8 cellular contexts compared by ENCODE assay signal in the genomic region with DNA sequence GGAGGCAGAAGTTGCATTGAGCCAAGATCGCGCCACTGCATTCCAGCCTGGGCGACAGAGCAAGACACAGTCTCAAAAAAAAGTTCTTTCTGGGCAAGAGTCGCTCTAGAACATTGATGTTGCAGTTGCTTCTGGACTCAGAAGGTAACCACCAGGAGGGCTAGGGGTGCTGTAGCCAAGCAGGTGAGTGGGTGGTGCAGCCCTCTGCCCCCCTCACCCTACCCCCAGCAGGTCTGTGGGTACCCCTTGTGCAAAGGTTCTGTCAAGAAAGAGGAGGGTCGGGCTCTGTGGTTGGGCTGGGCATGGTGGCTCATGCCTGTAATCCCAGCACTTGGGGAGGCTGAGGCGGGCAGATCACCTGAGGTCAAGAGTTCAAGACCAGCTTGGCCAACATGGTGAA. TPM values are rescaled to one million over a fixed set of nuclear protein-coding genes. Genes with fewer than 3 reads are reported as not detected.
DNase-seq lines count a peak whose midpoint lies in the region; ATAC-seq, FAIRE-seq and TF ChIP-seq lines count a peak whose summit lies in the region.
"Not testable (repeated sequence)": the region's sequence is repeated elsewhere in the genome, so short reads cannot be mapped to it uniquely, and the experiment has no call there.

No MANE protein-coding gene starts in this region.

- TF ChIP-seq POLR2A in sigmoid colon (IDR thresholded peaks at IDR 0.05), result not testable (repeated sequence)

- H3K4me2 ChIP-seq in BLaER1 treated with 17β-estradiol and CSF1 and Interleukin-3, amounts not matched to agents 10 nM and 100 nM, result peak overlapping the region in 8 of 11 experiments; percentile 4 to 98 (median 72); a peak in 11 of 22 replicates
- H3K4me2 ChIP-seq in Loucy (ENCODE audit: low read depth, low read length, poor library complexity, severe bottlenecking), result peak overlapping the region; percentile 82
- H3K4me2 ChIP-seq in astrocyte (ENCODE audit: low read length), result peak overlapping the region; percentile 36

- TF ChIP-seq EP300 in sigmoid colon (IDR thresholded peaks at IDR 0.05), result not testable (repeated sequence)

- DNase-seq in T-helper 17 cell; activated naive CD4-positive, alpha-beta T cell treated with anti-CD3 and anti-CD28 coated beads for 36 hours; astrocyte (ENCODE audit: low read depth): not testable (repeated sequence)
- peak; percentile 40 for DNase-seq in activated CD8-positive, alpha-beta memory T cell treated with anti-CD3 and anti-CD28 coated beads, Interleukin-2, amount 50 U/mL, for 48 hours
- DNase-seq in cardiac septum (ENCODE audit: low spot score) (peak; percentile 66), sigmoid colon (peak; percentile 20)

- peaks cover 12 to 70% (median 57%) of the 10 kb centered on the region in 11 experiments; a peak in 18 of 22 replicates for H4K20me1 ChIP-seq in BLaER1 treated with 17β-estradiol and CSF1 and Interleukin-3, amounts not matched to agents 10 nM and 100 nM
- not testable (repeated sequence) for H4K20me1 ChIP-seq in Loucy (ENCODE audit: insufficient read depth, low read length, poor library complexity, severe bottlenecking)
- H4K20me1 ChIP-seq in astrocyte (ENCODE audit: insufficient read depth, low read length), result peaks cover 74% of the 10 kb centered on the region

- CTCF ChIA-PET in activated naive CD4-positive, alpha-beta T cell treated with anti-CD3 and anti-CD28 coated beads for 36 hours (lab: Charles Lee), result interaction anchor here (1.3 kb wide), 1 partner anchor 9 kb away, joined by 5 read pairs; no protein-coding TSS in a partner anchor

- not testable (repeated sequence) for H3K9me3 ChIP-seq in BLaER1 treated with 17β-estradiol and CSF1 and Interleukin-3, amounts not matched to agents 10 nM and 100 nM (replicated peaks in 1 of 11); Loucy (ENCODE audit: insufficient read depth, low read depth, low read length); T-helper 17 cell (ENCODE audit: control insufficient read depth, low read length, poor library complexity, severe bottlenecking); astrocyte (ENCODE audit: insufficient read depth, low read depth, low read length); sigmoid colon

- H3K27ac Mint-ChIP-seq in T-helper 17 cell, result peak overlapping the region; percentile 77
- peak overlapping the region; percentile 65 for H3K27ac Mint-ChIP-seq in activated naive CD4-positive, alpha-beta T cell treated with anti-CD3 and anti-CD28 coated beads for 36 hours
- H3K27ac Mint-ChIP-seq in astrocyte (ENCODE audit: unreplicated experiment), result peak overlapping the region; percentile 2

- H3K36me3 Mint-ChIP-seq in T-helper 17 cell (ENCODE audit: low read depth); activated naive CD4-positive, alpha-beta T cell treated with anti-CD3 and anti-CD28 coated beads for 36 hours (ENCODE audit: low read depth): not testable (repeated sequence)
- H3K36me3 Mint-ChIP-seq in astrocyte (ENCODE audit: low read depth, unreplicated experiment), result peaks cover 13% of the 10 kb centered on the region

- H3K4me1 ChIP-seq in BLaER1 treated with 17β-estradiol and CSF1 and Interleukin-3, amounts not matched to agents 10 nM and 100 nM, result peaks cover 52 to 83% (median 69%) of the 10 kb centered on the region in 10 experiments
- H3K4me1 ChIP-seq in Loucy (ENCODE audit: insufficient read depth, low read length, poor library complexity, severe bottlenecking) (peaks cover 45% of the 10 kb centered on the region), astrocyte (ENCODE audit: insufficient read depth, low read length) (peaks cover 32% of the 10 kb centered on the region), sigmoid colon (peaks cover 0 to 47% (median 31%) of the 10 kb centered on the region in 4 donors)

- FAIRE-seq in astrocyte (lab: Jason Lieb, UNC), result not testable (repeated sequence)

- H3K4me1 Mint-ChIP-seq in T-helper 17 cell, result peaks cover 27% of the 10 kb centered on the region
- peaks cover 39% of the 10 kb centered on the region for H3K4me1 Mint-ChIP-seq in activated naive CD4-positive, alpha-beta T cell treated with anti-CD3 and anti-CD28 coated beads for 36 hours (ENCODE audit: low read depth)
- H3K4me1 Mint-ChIP-seq in astrocyte (ENCODE audit: low read depth, unreplicated experiment), result peaks cover 25% of the 10 kb centered on the region

- not testable (repeated sequence) for H3K4me3 ChIP-seq in BLaER1 treated with 17β-estradiol and CSF1 and Interleukin-3, amounts not matched to agents 10 nM and 100 nM; astrocyte (ENCODE audit: insufficient read depth, low read depth, low read length); sigmoid colon
- H3K4me3 ChIP-seq in Loucy (ENCODE audit: low read length, poor library complexity, severe bottlenecking), result peak overlapping the region; percentile 46

- intact Hi-C loops in activated naive CD4-positive, alpha-beta T cell treated with anti-CD3 and anti-CD28 coated beads for 36 hours (cut with micrococcal nuclease); cardiac septum (cut with DNase I): not testable (repeated sequence)
- intact Hi-C loops in sigmoid colon (cut with DNase I), result loop anchor here (10.0 kb wide), 1 partner anchor 316 kb away; a partner anchor contains a TSS

- not testable (repeated sequence) for H3K27me3 ChIP-seq in BLaER1 treated with 17β-estradiol and CSF1 and Interleukin-3, amounts not matched to agents 10 nM and 100 nM; Loucy (ENCODE audit: insufficient read depth, low read length, poor library complexity, severe bottlenecking); astrocyte (ENCODE audit: insufficient read depth, low read length); sigmoid colon

- not testable (repeated sequence) for TF ChIP-seq CTCF in Loucy (conservative IDR thresholded peaks at IDR 0.05; ENCODE audit: low read length); astrocyte (IDR thresholded peaks at IDR 0.05; ENCODE audit: insufficient read depth, low read depth, low read length); sigmoid colon (IDR thresholded peaks at IDR 0.05)

- H3K79me2 ChIP-seq in Loucy (ENCODE audit: insufficient read depth, low read length) (peaks cover 36% of the 10 kb centered on the region; the same call in 1 of the 2 replicates), astrocyte (ENCODE audit: insufficient read depth, low read length) (peaks cover 49% of the 10 kb centered on the region)

- H3K27me3 Mint-ChIP-seq in T-helper 17 cell; activated naive CD4-positive, alpha-beta T cell treated with anti-CD3 and anti-CD28 coated beads for 36 hours (ENCODE audit: low read depth); astrocyte (ENCODE audit: low read depth, unreplicated experiment): not testable (repeated sequence)

- H3K36me3 ChIP-seq in BLaER1 treated with 17β-estradiol and CSF1 and Interleukin-3, amounts not matched to agents 10 nM and 100 nM, result peaks cover 24 to 56% (median 36%) of the 10 kb centered on the region in 11 experiments
- not testable (repeated sequence) for H3K36me3 ChIP-seq in Loucy (ENCODE audit: insufficient read depth, low read length)
- H3K36me3 ChIP-seq in astrocyte (ENCODE audit: insufficient read depth, low read length) (peaks cover 13% of the 10 kb centered on the region), sigmoid colon (peaks cover 5 to 21% (median 14%) of the 10 kb centered on the region in 4 donors)

- H3F3A ChIP-seq in Loucy (ENCODE audit: low read depth), result not testable (repeated sequence)

- H2AFZ ChIP-seq in Loucy (ENCODE audit: low read length); astrocyte (ENCODE audit: low read depth, low read length): not testable (repeated sequence)

- H3K4me3 Mint-ChIP-seq in T-helper 17 cell; activated naive CD4-positive, alpha-beta T cell treated with anti-CD3 and anti-CD28 coated beads for 36 hours: not testable (repeated sequence)
- peak overlapping the region; percentile 65 for H3K4me3 Mint-ChIP-seq in astrocyte (ENCODE audit: unreplicated experiment)

- H3K9me2 ChIP-seq in Loucy (replicated peaks; ENCODE audit: low read depth, low read length), result not testable (repeated sequence)

- WGBS in sigmoid colon, 2 donors, result 94 to 96% methylated on average over 6 of the region's 6 CpGs

- not testable (repeated sequence) for ATAC-seq in T-helper 17 cell

- not testable (repeated sequence) for H3K9ac ChIP-seq in BLaER1 treated with 17β-estradiol and CSF1 and Interleukin-3, amounts not matched to agents 10 nM and 100 nM; astrocyte (ENCODE audit: low read length)
- peak overlapping the region; percentile 81 for H3K9ac ChIP-seq in Loucy (ENCODE audit: low read depth, low read length, poor library complexity, severe bottlenecking)

- not testable (repeated sequence) for H3K9me3 Mint-ChIP-seq in activated naive CD4-positive, alpha-beta T cell treated with anti-CD3 and anti-CD28 coated beads for 36 hours; astrocyte (ENCODE audit: unreplicated experiment)

- not testable (repeated sequence) for H3K27ac ChIP-seq in BLaER1 treated with 17β-estradiol and CSF1 and Interleukin-3, amounts not matched to agents 10 nM and 100 nM; astrocyte (ENCODE audit: low read depth, low read length); sigmoid colon

RNA-seq across cellular contexts. Expression of a gene that starts 3.5 kb away (rescaled TPM):
- 10 to 100 TPM in 1 of 2 donors, 1 to 10 TPM in 1; 7.9 to 12.6 TPM for total RNA-seq in T-helper 17 cell
- total RNA-seq in activated naive CD4-positive, alpha-beta T cell treated with anti-CD3 and anti-CD28 coated beads for 36 hours, result 1 to 10 TPM; 5.6 to 6.5 TPM
- 23.4 and 24.0 TPM in 2 replicates for total RNA-seq in astrocyte
- total RNA-seq in cardiac septum, result 7.5 TPM
- 1 to 10 TPM; 5.3 to 8.6 (median 7.2) TPM for total RNA-seq in sigmoid colon
- polyA plus RNA-seq in sigmoid colon, result 10 to 100 TPM; 11.6 to 38.9 (median 20.4) TPM

RNA-seq across cellular contexts. Expression of a gene that starts 38.8 kb away (rescaled TPM):
- 100 to 1,000 TPM; 200 to 224 TPM for total RNA-seq in T-helper 17 cell
- total RNA-seq in activated naive CD4-positive, alpha-beta T cell treated with anti-CD3 and anti-CD28 coated beads for 36 hours, result 10 to 100 TPM; 13.9 to 16.2 TPM
- total RNA-seq in astrocyte, result 14.4 and 16.9 TPM in 2 replicates
- 49.6 TPM for total RNA-seq in cardiac septum
- total RNA-seq in sigmoid colon, result 10 to 100 TPM; 27.5 to 49.3 (median 38.9) TPM
- polyA plus RNA-seq in sigmoid colon, result 10 to 100 TPM in 2 of 3 donors, 1 to 10 TPM in 1; 5.3 to 14.9 (median 13.2) TPM

Comparison
In these comparisons a context has a peak if more than half of its experiments do, and no peak if none do; other contexts are left out.
1. H3K27ac Mint-ChIP-seq: peak in every context shown above with its lines; median percentile 77 in T-helper 17 cell; 65 in activated naive CD4-positive, alpha-beta T cell treated with anti-CD3 and anti-CD28 coated beads for 36 hours; 2 in astrocyte.